Comparison of ENCODE assay signal across 2 cellular contexts in the genomic region with DNA sequence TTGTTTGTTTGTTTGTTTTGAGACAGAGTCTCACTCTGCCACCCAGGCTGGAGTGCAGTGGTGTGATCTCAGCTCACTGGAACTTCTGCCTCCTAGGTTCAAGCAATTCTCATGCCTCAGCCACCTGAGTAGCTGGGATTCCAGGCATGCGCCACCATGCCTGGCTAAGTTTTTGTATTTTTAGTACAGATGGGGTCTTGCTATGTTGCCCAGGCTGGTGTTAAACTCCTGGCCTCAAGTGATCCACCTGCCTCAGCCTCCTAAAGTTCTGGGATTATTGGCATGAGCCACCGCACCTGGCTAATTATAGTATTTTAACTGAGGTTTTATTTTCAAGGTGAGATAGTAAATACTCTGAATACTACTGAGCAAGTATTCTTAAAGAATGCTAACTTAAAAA.
TF ChIP-seq lines count a peak whose summit lies in the region.

No MANE protein-coding gene starts in this region.

TF ChIP-seq in WTC11, 78 proteins besides CTCF, POLR2A, EP300 and RAD21:
- TF ChIP-seq ZNF121 (CRISPR knock-in tag; IDR thresholded peaks at IDR 0.05) = peak; percentile 40; the same call in 1 of the 2 replicates

TF ChIP-seq in K562, 482 proteins besides CTCF, POLR2A, EP300 and RAD21:
- TF ChIP-seq ZNF121 (CRISPR knock-in tag; conservative IDR thresholded peaks at IDR 0.05) (peak; percentile 78), RBM25 (IDR thresholded peaks at IDR 0.05; ENCODE audit: low read depth, low read length, severe bottlenecking) (peak; percentile 13)
